In genomic region chr20:3767434-3768341, GRCh38 we compare ENCODE assay signal across 8 cellular contexts. TPM values are rescaled to one million over a fixed set of nuclear protein-coding genes. Genes with fewer than 3 reads are reported as not detected.
DNase-seq lines count a peak whose midpoint lies in the region; ATAC-seq, FAIRE-seq and TF ChIP-seq lines count a peak whose summit lies in the region.

ADISSP (minus strand) TSS chr20:3767753; CDS start chr20:3760100, 7,653 bp downstream.

- H3K27ac Mint-ChIP-seq in WTC11: peak within 1 kb of the TSS; percentile 79; the same call in 1 of the 2 replicates

- peak within 1 kb of the TSS; percentile 88 for H3K4me3 ChIP-seq in AG09309 (ENCODE audit: control insufficient read depth, low read depth, low read length)
- peak within 1 kb of the TSS; percentile 73 to 78 for H3K4me3 ChIP-seq in cardiac fibroblast (replicated peaks in 1 of 2; ENCODE audit: low read depth in 2 of 2, low read length in 2 of 2)
- H3K4me3 ChIP-seq in small intestine (ENCODE audit: low read depth in 1 of 2, low read length in 2 of 2): peak within 1 kb of the TSS; percentile 59 to 60

- TF ChIP-seq CTCF in AG09309 (IDR thresholded peaks at IDR 0.05; ENCODE audit: control insufficient read depth, insufficient read depth, low read depth, low read length, missing control alignments) (no peak), WTC11 (IDR thresholded peaks at IDR 0.05) (no peak), cardiac fibroblast (IDR thresholded peaks at IDR 0.05; ENCODE audit: low read depth, low read length) (no peak)

- FAIRE-seq in small intestine (lab: Jason Lieb, UNC): no peak

- POLR2A ChIA-PET in WTC11 (lab: Charles Lee): interaction anchor here (0.5 to 2.3 kb wide), 6 partner anchors 10 to 318 kb away, joined by 3 to 14 read pairs (median 5); partner anchors contain the start of gene HSPA12B

- peaks cover 0 to 1% of the 10 kb centered on the region in 2 donors for H3K4me1 ChIP-seq in small intestine (ENCODE audit: control insufficient read depth in 2 of 2, insufficient read depth in 1 of 2, low read depth in 1 of 2, low read length in 1 of 2)

- CTCF ChIA-PET in WTC11 (lab: Charles Lee): interaction anchor here (0.5 to 8.1 kb wide), 34 partner anchors 9 to 325 kb away, joined by 3 to 195 read pairs (median 5); partner anchors contain the start of genes ADAM33, AP5S1, CENPB and HSPA12B

- H3K9me3 Mint-ChIP-seq in WTC11: no peaks in the 10 kb centered on the region

- H3K4me3 Mint-ChIP-seq in WTC11: peak within 1 kb of the TSS; percentile 94

- peaks cover 13% of the 10 kb centered on the region for H3K27me3 Mint-ChIP-seq in WTC11 (ENCODE audit: low read depth)

- H3K36me3 Mint-ChIP-seq in WTC11: no peaks in the 10 kb centered on the region

- H3K27ac ChIP-seq in small intestine (ENCODE audit: low read depth in 1 of 2, low read length in 1 of 2): peak within 1 kb of the TSS; percentile 92 to 94

- H3K4me1 Mint-ChIP-seq in WTC11: peaks cover 19% of the 10 kb centered on the region

- no peaks in the 10 kb centered on the region for H3K27me3 ChIP-seq in small intestine (ENCODE audit: control insufficient read depth in 2 of 2, insufficient read depth in 2 of 2, low read length in 2 of 2)

- 0 to 1% (median 0%) methylated on average over 55 to 80 of the region's 80 CpGs for WGBS in small intestine, 3 donors

- no peaks in the 10 kb centered on the region for H3K9me3 ChIP-seq in small intestine (ENCODE audit: control insufficient read depth, low read depth)

- peak; percentile 93 for ATAC-seq in GM18909 (IDR thresholded peaks at IDR 0.05; ENCODE audit: poor library complexity, unreplicated experiment)
- ATAC-seq in HG03175 (IDR thresholded peaks at IDR 0.05; ENCODE audit: unreplicated experiment): peak; percentile 91
- peak; percentile 94 for ATAC-seq in WTC11

- DNase-seq in AG09309 (ENCODE audit: low read depth) (peak; percentile 89), NCI-H226 (peak; percentile 89), WTC11 (ENCODE audit: low spot score) (peak; percentile 99), cardiac fibroblast (ENCODE audit: low read depth in 2 of 2) (peak; percentile 98 to 99), iPS-NIHi11 (ENCODE audit: low spot score) (peak; percentile 99), small intestine (peak; percentile 99)

- H3K36me3 ChIP-seq in small intestine (ENCODE audit: control insufficient read depth in 2 of 2, insufficient read depth in 2 of 2, low read length in 2 of 2): no peaks in the 10 kb centered on the region

TF ChIP-seq in WTC11, 78 proteins besides CTCF, POLR2A, EP300 and RAD21 (continues in another document):
- TF ChIP-seq, protein P1, sequence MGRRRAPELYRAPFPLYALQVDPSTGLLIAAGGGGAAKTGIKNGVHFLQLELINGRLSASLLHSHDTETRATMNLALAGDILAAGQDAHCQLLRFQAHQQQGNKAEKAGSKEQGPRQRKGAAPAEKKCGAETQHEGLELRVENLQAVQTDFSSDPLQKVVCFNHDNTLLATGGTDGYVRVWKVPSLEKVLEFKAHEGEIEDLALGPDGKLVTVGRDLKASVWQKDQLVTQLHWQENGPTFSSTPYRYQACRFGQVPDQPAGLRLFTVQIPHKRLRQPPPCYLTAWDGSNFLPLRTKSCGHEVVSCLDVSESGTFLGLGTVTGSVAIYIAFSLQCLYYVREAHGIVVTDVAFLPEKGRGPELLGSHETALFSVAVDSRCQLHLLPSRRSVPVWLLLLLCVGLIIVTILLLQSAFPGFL (CRISPR knock-in tag; IDR thresholded peaks at IDR 0.05; ENCODE audit: borderline replicate concordance): peak; percentile 56; the same call in 1 of the 2 replicates
- TF ChIP-seq ZNF232 (CRISPR knock-in tag; IDR thresholded peaks at IDR 0.05) (peak; percentile 71), ZSCAN18 (CRISPR knock-in tag; IDR thresholded peaks at IDR 0.05) (no peak), NFATC4 (CRISPR knock-in tag; IDR thresholded peaks at IDR 0.05) (no peak), GRHL2 (CRISPR knock-in tag; IDR thresholded peaks at IDR 0.05; ENCODE audit: insufficient replicate concordance, severe bottlenecking) (no peak), TEAD1 (CRISPR knock-in tag; IDR thresholded peaks at IDR 0.05) (peak; percentile 71; the same call in 1 of the 2 replicates), MXD4 (CRISPR knock-in tag; IDR thresholded peaks at IDR 0.05; ENCODE audit: borderline replicate concordance) (no peak), TP53 (CRISPR knock-in tag; IDR thresholded peaks at IDR 0.05) (peak; percentile 60; the same call in 1 of the 2 replicates), NR1H2 (CRISPR knock-in tag; IDR thresholded peaks at IDR 0.05) (no peak), OVOL2 (CRISPR knock-in tag; IDR thresholded peaks at IDR 0.05; ENCODE audit: borderline replicate concordance) (no peak), ZNF425 (CRISPR knock-in tag; conservative IDR thresholded peaks at IDR 0.05) (no peak), ELF4 (CRISPR knock-in tag; IDR thresholded peaks at IDR 0.05; ENCODE audit: low read depth) (peak; percentile 58; the same call in 1 of the 2 replicates)
- TF ChIP-seq, protein P2, sequence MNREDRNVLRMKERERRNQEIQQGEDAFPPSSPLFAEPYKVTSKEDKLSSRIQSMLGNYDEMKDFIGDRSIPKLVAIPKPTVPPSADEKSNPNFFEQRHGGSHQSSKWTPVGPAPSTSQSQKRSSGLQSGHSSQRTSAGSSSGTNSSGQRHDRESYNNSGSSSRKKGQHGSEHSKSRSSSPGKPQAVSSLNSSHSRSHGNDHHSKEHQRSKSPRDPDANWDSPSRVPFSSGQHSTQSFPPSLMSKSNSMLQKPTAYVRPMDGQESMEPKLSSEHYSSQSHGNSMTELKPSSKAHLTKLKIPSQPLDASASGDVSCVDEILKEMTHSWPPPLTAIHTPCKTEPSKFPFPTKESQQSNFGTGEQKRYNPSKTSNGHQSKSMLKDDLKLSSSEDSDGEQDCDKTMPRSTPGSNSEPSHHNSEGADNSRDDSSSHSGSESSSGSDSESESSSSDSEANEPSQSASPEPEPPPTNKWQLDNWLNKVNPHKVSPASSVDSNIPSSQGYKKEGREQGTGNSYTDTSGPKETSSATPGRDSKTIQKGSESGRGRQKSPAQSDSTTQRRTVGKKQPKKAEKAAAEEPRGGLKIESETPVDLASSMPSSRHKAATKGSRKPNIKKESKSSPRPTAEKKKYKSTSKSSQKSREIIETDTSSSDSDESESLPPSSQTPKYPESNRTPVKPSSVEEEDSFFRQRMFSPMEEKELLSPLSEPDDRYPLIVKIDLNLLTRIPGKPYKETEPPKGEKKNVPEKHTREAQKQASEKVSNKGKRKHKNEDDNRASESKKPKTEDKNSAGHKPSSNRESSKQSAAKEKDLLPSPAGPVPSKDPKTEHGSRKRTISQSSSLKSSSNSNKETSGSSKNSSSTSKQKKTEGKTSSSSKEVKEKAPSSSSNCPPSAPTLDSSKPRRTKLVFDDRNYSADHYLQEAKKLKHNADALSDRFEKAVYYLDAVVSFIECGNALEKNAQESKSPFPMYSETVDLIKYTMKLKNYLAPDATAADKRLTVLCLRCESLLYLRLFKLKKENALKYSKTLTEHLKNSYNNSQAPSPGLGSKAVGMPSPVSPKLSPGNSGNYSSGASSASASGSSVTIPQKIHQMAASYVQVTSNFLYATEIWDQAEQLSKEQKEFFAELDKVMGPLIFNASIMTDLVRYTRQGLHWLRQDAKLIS (CRISPR knock-in tag; IDR thresholded peaks at IDR 0.05; ENCODE audit: borderline replicate concordance): peak; percentile 26; the same call in 1 of the 2 replicates
- TF ChIP-seq, protein P3, sequence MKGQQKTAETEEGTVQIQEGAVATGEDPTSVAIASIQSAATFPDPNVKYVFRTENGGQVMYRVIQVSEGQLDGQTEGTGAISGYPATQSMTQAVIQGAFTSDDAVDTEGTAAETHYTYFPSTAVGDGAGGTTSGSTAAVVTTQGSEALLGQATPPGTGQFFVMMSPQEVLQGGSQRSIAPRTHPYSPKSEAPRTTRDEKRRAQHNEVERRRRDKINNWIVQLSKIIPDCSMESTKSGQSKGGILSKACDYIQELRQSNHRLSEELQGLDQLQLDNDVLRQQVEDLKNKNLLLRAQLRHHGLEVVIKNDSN (CRISPR knock-in tag; IDR thresholded peaks at IDR 0.05): peak; percentile 98

RNA-seq across cellular contexts. Expression of gene ADISSP, which starts in this region (rescaled TPM):
- 109 to 129 TPM (median 113 TPM) in 3 replicates for total RNA-seq in WTC11 (2021)
- polyA plus RNA-seq in small intestine: 10 to 100 TPM in 2 of 3 donors, 1 to 10 TPM in 1; 5.8 to 38.4 (median 14.3) TPM

Comparison
In these comparisons a context has a peak if more than half of its experiments do, and no peak if none do; other contexts are left out.
1. Peak in every context shown above with its lines: DNase-seq, ATAC-seq, H3K4me3 ChIP-seq and H3K27ac ChIP-seq.